Comparison of ENCODE assay signal across 19 cellular contexts in genomic region chr17:75361996-75362395, GRCh38. TPM values are rescaled to one million over a fixed set of nuclear protein-coding genes. Genes with fewer than 3 reads are reported as not detected.
DNase-seq lines count a peak whose midpoint lies in the region; ATAC-seq and TF ChIP-seq lines count a peak whose summit lies in the region.
"Had no signal": no experiment of that assay in that cellular context is flagged by ENCODE, and none has a peak within 500 bp of the region (broad histone marks: within the 10 kb centered on the region; RNA-seq: fewer than 3 reads in every experiment).

No MANE protein-coding gene starts in this region.

- H3K36me3 Mint-ChIP-seq in CD8-positive, alpha-beta memory T cell, result peaks cover 0 to 6% (median 0%) of the 10 kb centered on the region in 3 donors
- peaks cover 3% of the 10 kb centered on the region for H3K36me3 Mint-ChIP-seq in T-helper 17 cell (ENCODE audit: low read depth)
- peaks cover 2% of the 10 kb centered on the region for H3K36me3 Mint-ChIP-seq in neural progenitor cell

- no peak for DNase-seq in CD8-positive, alpha-beta memory T cell
- no peak for DNase-seq in T-helper 17 cell
- no peak for DNase-seq in neural progenitor cell (ENCODE audit: low spot score)
- DNase-seq in GM19238 (ENCODE audit: insufficient read length, low spot score), result no peak
- no peak for DNase-seq in SKM-1 (lab: John Stamatoyannopoulos, UW; ENCODE audit: unreplicated experiment)
- DNase-seq: activated naive CD8-positive, alpha-beta T cell treated with anti-CD3 and anti-CD28 coated beads, Interleukin-2, amount 10 ng/mL, durations not matched to agents 7 days and 5 days; activated T-cell treated with anti-CD3 and anti-CD28 coated beads, Interleukin-2, amount 50 U/mL, for 1 hour; body of pancreas; effector memory CD8-positive, alpha-beta T cell; HCEC 1CT; mammary epithelial cell; NCI-H1105; NCI-H2081 treated with DMSO at 0.1 percent for 48 hours; thyroid gland had no signal

- peaks cover 81 to 91% (median 89%) of the 10 kb centered on the region in 3 donors for H3K4me1 Mint-ChIP-seq in CD8-positive, alpha-beta memory T cell
- H3K4me1 Mint-ChIP-seq in T-helper 17 cell, result peaks cover 78% of the 10 kb centered on the region
- peaks cover 24% of the 10 kb centered on the region for H3K4me1 Mint-ChIP-seq in neural progenitor cell

- peaks cover 8% of the 10 kb centered on the region; the same call in 1 of the 2 replicates for H3K9me3 ChIP-seq in BLaER1
- no peaks in the 10 kb centered on the region for H3K9me3 ChIP-seq in CD8-positive, alpha-beta memory T cell (ENCODE audit: low read length)
- H3K9me3 ChIP-seq in T-helper 17 cell (ENCODE audit: control insufficient read depth, low read length, poor library complexity, severe bottlenecking), result no peaks in the 10 kb centered on the region
- H3K9me3 ChIP-seq in neural progenitor cell (ENCODE audit: low read depth), result no peaks in the 10 kb centered on the region
- H3K9me3 ChIP-seq: body of pancreas, esophagus muscularis mucosa, gastroesophageal sphincter, thyroid gland had no signal

- H3K9me3 Mint-ChIP-seq in CD8-positive, alpha-beta memory T cell, result no peaks in the 10 kb centered on the region
- H3K9me3 Mint-ChIP-seq in neural progenitor cell, result no peaks in the 10 kb centered on the region
- H3K9me3 Mint-ChIP-seq: activated naive CD8-positive, alpha-beta T cell treated with anti-CD3 and anti-CD28 coated beads, Interleukin-2, amount 10 ng/mL, durations not matched to agents 7 days and 5 days; effector memory CD8-positive, alpha-beta T cell had no signal

- CTCF ChIA-PET in CD8-positive, alpha-beta memory T cell (lab: Charles Lee), result interaction anchor here (1.0 kb wide), 1 partner anchor 11 kb away, joined by 3 read pairs; no protein-coding TSS in a partner anchor

- H3K4me3 ChIP-seq in BLaER1 (no peak overlapping the region), neural progenitor cell (no peak overlapping the region)
- no peak overlapping the region for H3K4me3 ChIP-seq in CD8-positive, alpha-beta memory T cell (ENCODE audit: low read length)
- H3K4me3 ChIP-seq: body of pancreas, esophagus muscularis mucosa, gastroesophageal sphincter, thyroid gland had no signal

- H4K20me1 ChIP-seq in BLaER1, result peaks cover 99% of the 10 kb centered on the region
- peaks cover 84% of the 10 kb centered on the region for H4K20me1 ChIP-seq in neural progenitor cell (ENCODE audit: low read depth)

- ATAC-seq in T-helper 17 cell (no peak), HG03469 (IDR thresholded peaks at IDR 0.05; ENCODE audit: unreplicated experiment) (no peak)
- ATAC-seq: body of pancreas; effector memory CD8-positive, alpha-beta T cell; gastroesophageal sphincter; sciatic nerve had no signal

- peaks cover 96% of the 10 kb centered on the region for H3K79me2 ChIP-seq in neural progenitor cell (ENCODE audit: low read depth)

- peaks cover 17% of the 10 kb centered on the region for H3F3A ChIP-seq in neural progenitor cell (ENCODE audit: low read depth)

- H3K27ac ChIP-seq in BLaER1, result no peak overlapping the region
- no peak overlapping the region for H3K27ac ChIP-seq in CD8-positive, alpha-beta memory T cell (ENCODE audit: low read depth, low read length)
- H3K27ac ChIP-seq in neural progenitor cell, result no peak overlapping the region
- H3K27ac ChIP-seq: body of pancreas, esophagus muscularis mucosa, gastroesophageal sphincter, thyroid gland had no signal

- TF ChIP-seq CTCF in neural progenitor cell (IDR thresholded peaks at IDR 0.05), result no peak

- H3K27me3 Mint-ChIP-seq in CD8-positive, alpha-beta memory T cell, result no peaks in the 10 kb centered on the region
- H3K27me3 Mint-ChIP-seq in T-helper 17 cell, result no peaks in the 10 kb centered on the region
- peaks cover 2% of the 10 kb centered on the region for H3K27me3 Mint-ChIP-seq in neural progenitor cell (ENCODE audit: insufficient read depth, low read depth)
- H3K27me3 Mint-ChIP-seq: activated naive CD8-positive, alpha-beta T cell treated with anti-CD3 and anti-CD28 coated beads, Interleukin-2, amount 10 ng/mL, durations not matched to agents 7 days and 5 days; effector memory CD8-positive, alpha-beta T cell had no signal

- H3K4me3 Mint-ChIP-seq in CD8-positive, alpha-beta memory T cell, result peak overlapping the region in 2 of 7 donors; percentile 6 to 15
- no peak overlapping the region for H3K4me3 Mint-ChIP-seq in T-helper 17 cell
- no peak overlapping the region for H3K4me3 Mint-ChIP-seq in neural progenitor cell
- H3K4me3 Mint-ChIP-seq: activated naive CD8-positive, alpha-beta T cell treated with anti-CD3 and anti-CD28 coated beads, Interleukin-2, amount 10 ng/mL, durations not matched to agents 7 days and 5 days had no signal

- H3K9ac ChIP-seq in BLaER1 (no peak overlapping the region), neural progenitor cell (no peak overlapping the region)

- H3K4me1 ChIP-seq in BLaER1 (peaks cover 67% of the 10 kb centered on the region), neural progenitor cell (peaks cover 25% of the 10 kb centered on the region)
- peaks cover 59% of the 10 kb centered on the region for H3K4me1 ChIP-seq in CD8-positive, alpha-beta memory T cell (ENCODE audit: insufficient read depth, low read length)

- peak overlapping the region in 7 of 8 donors; percentile 1 to 70 (median 5) for H3K27ac Mint-ChIP-seq in CD8-positive, alpha-beta memory T cell
- H3K27ac Mint-ChIP-seq in T-helper 17 cell, result peak overlapping the region; percentile 73
- peak overlapping the region; percentile 2 for H3K27ac Mint-ChIP-seq in neural progenitor cell
- H3K27ac Mint-ChIP-seq: activated naive CD8-positive, alpha-beta T cell treated with anti-CD3 and anti-CD28 coated beads, Interleukin-2, amount 10 ng/mL, durations not matched to agents 7 days and 5 days had no signal

- H3K36me3 ChIP-seq in BLaER1, result peaks cover 18% of the 10 kb centered on the region; the same call in 1 of the 2 replicates
- H3K36me3 ChIP-seq in CD8-positive, alpha-beta memory T cell (ENCODE audit: insufficient read depth, low read length), result no peaks in the 10 kb centered on the region
- no peaks in the 10 kb centered on the region for H3K36me3 ChIP-seq in neural progenitor cell
- H3K36me3 ChIP-seq: esophagus muscularis mucosa, gastroesophageal sphincter, thyroid gland had no signal

- H3K4me2 ChIP-seq in BLaER1 (peak overlapping the region; percentile 45; the same call in 1 of the 2 replicates), neural progenitor cell (no peak overlapping the region)

- no peak overlapping the region for H2AFZ ChIP-seq in neural progenitor cell (replicated peaks)

- H3K27me3 ChIP-seq in BLaER1 (no peaks in the 10 kb centered on the region), neural progenitor cell (no peaks in the 10 kb centered on the region)
- no peaks in the 10 kb centered on the region for H3K27me3 ChIP-seq in CD8-positive, alpha-beta memory T cell (ENCODE audit: insufficient read depth, low read length, poor library complexity, severe bottlenecking)
- H3K27me3 ChIP-seq: body of pancreas, esophagus muscularis mucosa, gastroesophageal sphincter, thyroid gland had no signal

- POLR2A ChIA-PET in CD8-positive, alpha-beta memory T cell (lab: Charles Lee), result no interaction called here

RNA-seq across cellular contexts. Expression of gene GRB2, which starts 43.5 kb away (rescaled TPM):
- 100 to 1,000 TPM; 180 to 189 TPM for total RNA-seq in CD8-positive, alpha-beta memory T cell
- polyA plus RNA-seq in CD8-positive, alpha-beta memory T cell, result 158 TPM
- total RNA-seq in T-helper 17 cell (100 to 1,000 TPM; 112 to 117 TPM), neural progenitor cell (ENCODE audit: low replicate concordance) (71.0 and 72.5 TPM in 2 replicates)

Comparison
In these comparisons a context has a peak if more than half of its experiments do, and no peak if none do; other contexts are left out.
1. H3K27ac Mint-ChIP-seq: peak in every context shown above with its lines; median percentile 73 in T-helper 17 cell; 5 in CD8-positive, alpha-beta memory T cell; 2 in neural progenitor cell.